ENCODE assay signal across 8 cellular contexts in genomic region chr1:244862699-244863490, GRCh38. TPM values are rescaled to one million over a fixed set of nuclear protein-coding genes. Genes with fewer than 3 reads are reported as not detected.
A peak's percentile ranks its signal among the peaks of the same experiment; 100 is the strongest.
DNase-seq lines count a peak whose midpoint lies in the region; ATAC-seq and TF ChIP-seq lines count a peak whose summit lies in the region.

No MANE protein-coding gene starts in this region.

- peaks cover 53% of the 10 kb centered on the region for H3K36me3 Mint-ChIP-seq in activated CD4-positive, alpha-beta T cell treated with anti-CD3 and anti-CD28 coated beads, Interleukin-2, amount 10 ng/mL, durations not matched to agents 24 days and 14 days (ENCODE audit: low read depth)

- H3K27ac ChIP-seq in colonic mucosa: peak overlapping the region; percentile 100

- H3K27me3 Mint-ChIP-seq in activated CD4-positive, alpha-beta T cell treated with anti-CD3 and anti-CD28 coated beads, Interleukin-2, amount 10 ng/mL, durations not matched to agents 24 days and 14 days: no peaks in the 10 kb centered on the region

- peaks cover 13% of the 10 kb centered on the region for H3K4me1 ChIP-seq in colonic mucosa

- H3K27me3 ChIP-seq in colonic mucosa: no peaks in the 10 kb centered on the region

- peak overlapping the region; percentile 100 for H3K9ac ChIP-seq in colonic mucosa (ENCODE audit: low read depth in 2 of 2, low read length in 2 of 2)

- ATAC-seq in HG03432 (IDR thresholded peaks at IDR 0.05; ENCODE audit: unreplicated experiment) (peak; percentile 68), left lobe of liver (peak; percentile 83)

- peak overlapping the region; percentile 99 for H3K27ac Mint-ChIP-seq in activated CD4-positive, alpha-beta T cell treated with anti-CD3 and anti-CD28 coated beads, Interleukin-2, amount 10 ng/mL, durations not matched to agents 24 days and 14 days

- no peaks in the 10 kb centered on the region for H3K9me3 Mint-ChIP-seq in activated CD4-positive, alpha-beta T cell treated with anti-CD3 and anti-CD28 coated beads, Interleukin-2, amount 10 ng/mL, durations not matched to agents 24 days and 14 days

- no peaks in the 10 kb centered on the region for H3K9me3 ChIP-seq in colonic mucosa

- TF ChIP-seq POLR2A in GM19193 (IDR thresholded peaks at IDR 0.05; ENCODE audit: extremely low read depth, insufficient read depth, insufficient read length): peak; percentile 70

- H3K4me1 Mint-ChIP-seq in activated CD4-positive, alpha-beta T cell treated with anti-CD3 and anti-CD28 coated beads, Interleukin-2, amount 10 ng/mL, durations not matched to agents 24 days and 14 days: peaks cover 46% of the 10 kb centered on the region

- peaks cover 8% of the 10 kb centered on the region for H3K36me3 ChIP-seq in colonic mucosa

- intact Hi-C loops in activated CD4-positive, alpha-beta T cell treated with anti-CD3 and anti-CD28 coated beads, Interleukin-2, amount 10 ng/mL, durations not matched to agents 24 days and 14 days (cut with micrococcal nuclease): loop anchor here (1.0 to 5.0 kb wide), 4 partner anchors 28 to 1704 kb away; partner anchors contain the start of genes CNST, COX20 and TFB2M
- intact Hi-C loops in colonic mucosa (cut with DNase I): loop anchor here (10.0 kb wide), 1 partner anchor 182 kb away; no protein-coding TSS in a partner anchor

- H3K4me3 ChIP-seq in colonic mucosa: peak overlapping the region; percentile 90

- DNase-seq in AML-193 (lab: John Stamatoyannopoulos, UW) (peak; percentile 74 to 75), NCI-H510A treated with DMSO at 0.1 percent for 48 hours (lab: John Stamatoyannopoulos, UW) (peak; percentile 70), colonic mucosa (peak; percentile 98), left lobe of liver (ENCODE audit: low spot score) (peak; percentile 98)
- DNase-seq in activated CD4-positive, alpha-beta T cell treated with anti-CD3 and anti-CD28 coated beads, Interleukin-2, amount 10 ng/mL, durations not matched to agents 24 days and 14 days: peak; percentile 97
- DNase-seq in stimulated activated CD4-positive, alpha-beta T cell treated with anti-CD3 and anti-CD28 coated beads, Interleukin-1b, Interleukin-23, amount 100 ng/mL, for 48 hours: peak; percentile 95

- TF ChIP-seq CTCF in colonic mucosa (IDR thresholded peaks at IDR 0.05): no peak

- peak overlapping the region; percentile 98 for H3K4me3 Mint-ChIP-seq in activated CD4-positive, alpha-beta T cell treated with anti-CD3 and anti-CD28 coated beads, Interleukin-2, amount 10 ng/mL, durations not matched to agents 24 days and 14 days

RNA-seq across cellular contexts. Expression of gene HNRNPU, which starts 1.4 kb away (rescaled TPM):
- total RNA-seq in activated CD4-positive, alpha-beta T cell treated with anti-CD3 and anti-CD28 coated beads, Interleukin-2, amount 10 ng/mL, durations not matched to agents 24 days and 14 days: 611 and 612 TPM in 2 replicates
- total RNA-seq in colonic mucosa (100 to 1,000 TPM; 218 to 370 TPM), left lobe of liver (85.2 TPM)

RNA-seq across cellular contexts. Expression of gene COX20, which starts 27.4 kb away (rescaled TPM):
- total RNA-seq in activated CD4-positive, alpha-beta T cell treated with anti-CD3 and anti-CD28 coated beads, Interleukin-2, amount 10 ng/mL, durations not matched to agents 24 days and 14 days: 28.6 and 30.0 TPM in 2 replicates
- total RNA-seq in colonic mucosa: 10 to 100 TPM; 26.1 to 31.5 TPM
- total RNA-seq in left lobe of liver: 13.4 TPM

Comparison
In these comparisons a context has a peak if more than half of its experiments do, and no peak if none do; other contexts are left out.
1. Peak in every context shown above with its lines: DNase-seq, ATAC-seq, H3K4me3 ChIP-seq and H3K27ac ChIP-seq.